ENCODE assay signal across 8 cellular contexts in genomic region chr2:196176142-196176738, GRCh38. TPM values are rescaled to one million over a fixed set of nuclear protein-coding genes. Genes with fewer than 3 reads are reported as not detected.
A peak's percentile ranks its signal among the peaks of the same experiment; 100 is the strongest.
DNase-seq lines count a peak whose midpoint lies in the region; ATAC-seq and TF ChIP-seq lines count a peak whose summit lies in the region.

No MANE protein-coding gene starts in this region.

- CTCF ChIA-PET in CD4-positive, alpha-beta T cell (lab: Charles Lee) = interaction anchor here (0.6 to 3.3 kb wide), 16 partner anchors 7 to 100 kb away, joined by 3 to 17 read pairs (median 4); no protein-coding TSS in a partner anchor

- DNase-seq in CD4-positive, alpha-beta T cell = peak; percentile 78 to 90 (median 80)
- DNase-seq in NAMALWA (ENCODE audit: low spot score) (peak; percentile 96), DMS79 treated with DMSO at 0.1 percent for 48 hours (lab: John Stamatoyannopoulos, UW) (no peak), cardiac septum (ENCODE audit: low spot score) (no peak), NCI-H2196 treated with DMSO at 0.1 percent for 48 hours (lab: John Stamatoyannopoulos, UW; ENCODE audit: unreplicated experiment) (no peak)
- DNase-seq in activated naive CD4-positive, alpha-beta T cell (lab: John Stamatoyannopoulos, UW) = peak; percentile 16 to 74 (median 42)
- peak; percentile 67 to 82 for DNase-seq in stimulated activated CD8-positive, alpha-beta memory T cell treated with anti-CD3 and anti-CD28 coated beads, Interleukin-4, amount 100 ng/mL, for 4 hours (ENCODE audit: low read depth in 2 of 2, low spot score in 1 of 2)

- intact Hi-C loops in CD4-positive, alpha-beta T cell (cut with DNase I, micrococcal nuclease) = loop anchor here in 1 of 2 experiments (1.0 to 10.0 kb wide), 10 partner anchors 8 to 1129 kb away; no protein-coding TSS in a partner anchor
- intact Hi-C loops in cardiac septum (cut with DNase I) = no loop called here

- no peak for TF ChIP-seq CTCF in CD4-positive, alpha-beta T cell (IDR thresholded peaks at IDR 0.05)

- H3K27me3 ChIP-seq in CD4-positive, alpha-beta T cell (ENCODE audit: control insufficient read depth, insufficient read depth, low read length) = no peaks in the 10 kb centered on the region

- peak overlapping the region; percentile 85 for H3K27ac Mint-ChIP-seq in CD4-positive, alpha-beta T cell

- POLR2A ChIA-PET in CD4-positive, alpha-beta T cell (lab: Charles Lee) = interaction anchor here (0.6 to 5.7 kb wide), 32 partner anchors 9 to 614 kb away, joined by 3 to 86 read pairs (median 10); partner anchors contain the start of gene SLC39A10

- H3K9me3 Mint-ChIP-seq in CD4-positive, alpha-beta T cell = no peaks in the 10 kb centered on the region

- peaks cover 10% of the 10 kb centered on the region for H3K36me3 Mint-ChIP-seq in CD4-positive, alpha-beta T cell (ENCODE audit: low read depth)

- peak overlapping the region; percentile 82 for H3K4me3 Mint-ChIP-seq in CD4-positive, alpha-beta T cell

- no peaks in the 10 kb centered on the region for H3K27me3 Mint-ChIP-seq in CD4-positive, alpha-beta T cell

- no peaks in the 10 kb centered on the region for H3K9me3 ChIP-seq in CD4-positive, alpha-beta T cell (ENCODE audit: control insufficient read depth, low read length)

- peak; percentile 63 for ATAC-seq in CD4-positive, alpha-beta T cell (ENCODE audit: poor library complexity)
- peak; percentile 63 for ATAC-seq in GM21576 (IDR thresholded peaks at IDR 0.05; ENCODE audit: unreplicated experiment)

- peak overlapping the region; percentile 76 for H3K27ac ChIP-seq in CD4-positive, alpha-beta T cell (ENCODE audit: low read depth, low read length)

- peaks cover 78% of the 10 kb centered on the region for H3K4me1 Mint-ChIP-seq in CD4-positive, alpha-beta T cell (ENCODE audit: low read depth)

RNA-seq across cellular contexts. Expression of gene STK17B, which starts 4.9 kb away (rescaled TPM):
- total RNA-seq in CD4-positive, alpha-beta T cell = 100 to 1,000 TPM; 645 to 648 TPM
- 4.0 TPM for total RNA-seq in cardiac septum

Comparison
In these comparisons a context has a peak if more than half of its experiments do, and no peak if none do; other contexts are left out.
1. DNase-seq: peak in CD4-positive, alpha-beta T cell (10 of 10), NAMALWA (single experiment), activated naive CD4-positive, alpha-beta T cell (4 of 4) and stimulated activated CD8-positive, alpha-beta memory T cell treated with anti-CD3 and anti-CD28 coated beads, Interleukin-4, amount 100 ng/mL, for 4 hours (2 of 2); none in DMS79 treated with DMSO at 0.1 percent for 48 hours (single experiment), cardiac septum (single experiment) and NCI-H2196 treated with DMSO at 0.1 percent for 48 hours (single experiment).
2. RNA of gene STK17B, which starts 4.9 kb away (total RNA-seq): 645 to 648 TPM in CD4-positive, alpha-beta T cell; 4.0 TPM in cardiac septum (single experiment); every median in the first group is over 100 times any median in the second.